In the genomic region with DNA sequence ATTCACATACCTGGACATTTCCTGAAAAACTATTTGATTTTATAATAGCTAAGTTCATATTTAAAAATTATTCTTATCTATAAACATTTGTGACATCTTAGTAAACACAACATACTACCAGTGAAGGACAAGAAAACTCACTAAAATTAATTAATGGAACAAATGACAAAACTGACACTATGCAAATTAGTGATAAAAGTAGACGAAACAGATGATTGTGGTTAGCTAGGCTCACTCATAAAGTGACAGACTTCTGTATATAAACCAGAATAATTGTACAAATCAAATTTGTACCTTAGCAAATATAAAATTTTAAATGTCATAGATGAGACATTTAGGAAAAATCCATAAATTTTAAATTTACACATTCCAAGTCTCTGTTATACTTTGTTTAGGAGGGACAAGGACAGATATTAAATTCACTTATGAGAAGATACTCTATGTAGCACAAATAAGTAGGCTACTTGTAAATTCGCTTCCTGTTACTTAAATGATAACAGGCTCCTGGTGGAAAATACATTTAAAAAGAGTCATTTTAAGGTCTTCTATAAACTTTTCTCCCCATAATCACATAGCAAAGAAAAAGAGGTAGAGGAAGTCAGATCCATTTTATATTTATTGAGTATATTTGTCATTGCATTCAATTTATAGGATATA, we compare ENCODE assay signal across 19 cellular contexts.
DNase-seq lines count a peak whose midpoint lies in the region; ATAC-seq and TF ChIP-seq lines count a peak whose summit lies in the region.
"Had no signal": no experiment of that assay in that cellular context is flagged by ENCODE, and none has a peak within 500 bp of the region (broad histone marks: within the 10 kb centered on the region; RNA-seq: fewer than 3 reads in every experiment).

No MANE protein-coding gene starts in this region.

- H3K27me3 ChIP-seq in Karpas-422 (ENCODE audit: low read length) (no peaks in the 10 kb centered on the region), trophoblast cell (ENCODE audit: insufficient read depth, low read length) (no peaks in the 10 kb centered on the region)
- H3K27me3 ChIP-seq: brain microvascular endothelial cell had no signal

- H3K4me1 ChIP-seq in Karpas-422 (ENCODE audit: low read length) (peaks cover 18% of the 10 kb centered on the region), trophoblast cell (ENCODE audit: control insufficient read depth in 1 of 2, insufficient read depth in 2 of 2, low read length in 2 of 2) (no peaks in the 10 kb centered on the region)

- H3K4ac ChIP-seq in trophoblast cell (ENCODE audit: low read depth, low read length): no peak overlapping the region

- H3K4me2 ChIP-seq in Karpas-422 (ENCODE audit: low read depth, low read length, poor library complexity, severe bottlenecking) (peak overlapping the region; percentile 55), trophoblast cell (ENCODE audit: low read length) (no peak overlapping the region)

- no peak overlapping the region for H4K91ac ChIP-seq in trophoblast cell (ENCODE audit: low read depth, low read length)

- H2BK12ac ChIP-seq in trophoblast cell (ENCODE audit: low read length): no peak overlapping the region

- no peaks in the 10 kb centered on the region for H3K9me3 Mint-ChIP-seq in type B pancreatic cell
- H3K9me3 Mint-ChIP-seq: activated T-cell treated with anti-CD3 and anti-CD28 coated beads, Interleukin-2, amount 50 U/mL, for 4 hours; CD8-positive, alpha-beta memory T cell had no signal

- DNase-seq in Karpas-422 (peak; percentile 67), NCI-H748 (lab: John Stamatoyannopoulos, UW; ENCODE audit: unreplicated experiment) (no peak), type B pancreatic cell (ENCODE audit: extremely low spot score, unreplicated experiment) (no peak), trophoblast cell (no peak), SKM-1 (lab: John Stamatoyannopoulos, UW; ENCODE audit: unreplicated experiment) (no peak)
- DNase-seq: activated naive CD8-positive, alpha-beta T cell treated with anti-CD3 and anti-CD28 coated beads for 36 hours; activated T-cell treated with anti-CD3 and anti-CD28 coated beads, Interleukin-2, amount 50 U/mL, for 4 hours; brain microvascular endothelial cell; CD8-positive, alpha-beta memory T cell; dermis blood vessel endothelial cell; H9; mammary epithelial cell; natural killer cell; NCI-H2081; NCI-H526 had no signal

- H2AK5ac ChIP-seq in trophoblast cell (ENCODE audit: low read length): no peak overlapping the region

- H3K4me1 Mint-ChIP-seq in type B pancreatic cell (ENCODE audit: unreplicated experiment): no peaks in the 10 kb centered on the region
- H3K4me1 Mint-ChIP-seq: activated naive CD8-positive, alpha-beta T cell treated with anti-CD3 and anti-CD28 coated beads for 36 hours; CD8-positive, alpha-beta memory T cell; H9; natural killer cell had no signal

- H2AFZ ChIP-seq in Karpas-422 (ENCODE audit: low read length) (no peak overlapping the region), trophoblast cell (ENCODE audit: insufficient read depth, low read length, poor library complexity) (no peak overlapping the region)

- ATAC-seq in GM18520 (IDR thresholded peaks at IDR 0.05; ENCODE audit: unreplicated experiment) (peak; percentile 70), GM19467 (IDR thresholded peaks at IDR 0.05; ENCODE audit: unreplicated experiment) (peak; percentile 56), HG02938 (IDR thresholded peaks at IDR 0.05; ENCODE audit: unreplicated experiment) (peak; percentile 87)
- ATAC-seq: activated T-cell treated with anti-CD3 and anti-CD28 coated beads, Interleukin-2, amount 50 U/mL, for 4 hours; natural killer cell had no signal

- H3K79me2 ChIP-seq in Karpas-422 (ENCODE audit: low read length) (peaks cover 29% of the 10 kb centered on the region), trophoblast cell (ENCODE audit: control insufficient read depth, insufficient read depth, low read length, poor library complexity) (no peaks in the 10 kb centered on the region)

- H3K9me3 ChIP-seq in Karpas-422 (ENCODE audit: low read length) (no peaks in the 10 kb centered on the region), trophoblast cell (ENCODE audit: insufficient read depth, low read depth, low read length) (no peaks in the 10 kb centered on the region)
- H3K9me3 ChIP-seq: thoracic aorta had no signal

- H3K4me3 Mint-ChIP-seq in type B pancreatic cell: no peak overlapping the region
- H3K4me3 Mint-ChIP-seq: activated naive CD8-positive, alpha-beta T cell treated with anti-CD3 and anti-CD28 coated beads for 36 hours; activated T-cell treated with anti-CD3 and anti-CD28 coated beads, Interleukin-2, amount 50 U/mL, for 4 hours; CD8-positive, alpha-beta memory T cell; H9; natural killer cell had no signal

- no peak overlapping the region for H3K18ac ChIP-seq in trophoblast cell (ENCODE audit: low read length)

- H4K20me1 ChIP-seq in Karpas-422 (ENCODE audit: insufficient read depth, low read depth, low read length): no peaks in the 10 kb centered on the region

- no peaks in the 10 kb centered on the region for H3K9me2 ChIP-seq in Karpas-422 (replicated peaks; ENCODE audit: insufficient read depth, low read length)

- H4K8ac ChIP-seq in trophoblast cell (ENCODE audit: low read depth, low read length): no peak overlapping the region

- H3K27ac Mint-ChIP-seq in type B pancreatic cell: no peak overlapping the region
- H3K27ac Mint-ChIP-seq: activated naive CD8-positive, alpha-beta T cell treated with anti-CD3 and anti-CD28 coated beads for 36 hours; CD8-positive, alpha-beta memory T cell; H9; natural killer cell had no signal

- no peaks in the 10 kb centered on the region for H3K79me1 ChIP-seq in trophoblast cell (ENCODE audit: low read length)

- H3K27me3 Mint-ChIP-seq in type B pancreatic cell: no peaks in the 10 kb centered on the region
- H3K27me3 Mint-ChIP-seq: activated naive CD8-positive, alpha-beta T cell treated with anti-CD3 and anti-CD28 coated beads for 36 hours; CD8-positive, alpha-beta memory T cell had no signal

- no peak overlapping the region for H3K9ac ChIP-seq in Karpas-422 (ENCODE audit: low read length)
- no peak overlapping the region for H3K9ac ChIP-seq in trophoblast cell (ENCODE audit: low read length)

- peak overlapping the region; percentile 28; the same call in 1 of the 2 replicates for H3K4me3 ChIP-seq in Karpas-422 (ENCODE audit: low read length)
- H3K4me3 ChIP-seq in trophoblast cell (ENCODE audit: low read depth, low read length): no peak overlapping the region
- H3K4me3 ChIP-seq: thoracic aorta had no signal

- no CpG with 5 or more reads among the region's 2 CpGs for WGBS in trophoblast cell (ENCODE audit: extremely low coverage, insufficient coverage, insufficient read length)

- no peak for TF ChIP-seq CTCF in type B pancreatic cell (conservative IDR thresholded peaks at IDR 0.05)

- no peak overlapping the region for H2BK120ac ChIP-seq in trophoblast cell (ENCODE audit: insufficient read depth, low read length, poor library complexity)

- H3K36me3 Mint-ChIP-seq in type B pancreatic cell: peaks cover 23% of the 10 kb centered on the region

- H4K12ac ChIP-seq in trophoblast cell (ENCODE audit: low read depth, low read length): no peak overlapping the region

- H3K36me3 ChIP-seq in Karpas-422 (ENCODE audit: insufficient read depth, low read length): peaks cover 28% of the 10 kb centered on the region
- no peaks in the 10 kb centered on the region for H3K36me3 ChIP-seq in trophoblast cell (ENCODE audit: control insufficient read depth in 1 of 2, insufficient read depth in 2 of 2, low read length in 2 of 2)
- H3K36me3 ChIP-seq: brain microvascular endothelial cell, thoracic aorta had no signal

- no peak overlapping the region for H3K23ac ChIP-seq in trophoblast cell (ENCODE audit: low read length)

- H3K14ac ChIP-seq in trophoblast cell (ENCODE audit: low read length): no peak overlapping the region

- H3K27ac ChIP-seq in Karpas-422 (ENCODE audit: low read length) (peak overlapping the region; percentile 61), trophoblast cell (ENCODE audit: low read depth, low read length) (no peak overlapping the region)
- H3K27ac ChIP-seq: brain microvascular endothelial cell, thoracic aorta had no signal

- no peak overlapping the region for H2BK5ac ChIP-seq in trophoblast cell (ENCODE audit: low read depth, low read length, poor library complexity)
